ENCODE assay signal across 7 cellular contexts in genomic region chr5:557917-558316, GRCh38. TPM values are rescaled to one million over a fixed set of nuclear protein-coding genes. Genes with fewer than 3 reads are reported as not detected.
DNase-seq lines count a peak whose midpoint lies in the region; ATAC-seq and TF ChIP-seq lines count a peak whose summit lies in the region.
"Not testable (repeated sequence)": the region's sequence is repeated elsewhere in the genome, so short reads cannot be mapped to it uniquely, and the experiment has no call there.

No MANE protein-coding gene starts in this region.

- in situ Hi-C loops in GM13976 (cut with MboI; ENCODE audit: low sequenced_read_pairs, unreplicated experiment) = not testable (repeated sequence)

- TF ChIP-seq CTCF in GM13976 (IDR thresholded peaks at IDR 0.05; ENCODE audit: borderline replicate concordance, control extremely low read depth, extremely low read depth, insufficient read depth, missing control alignments); WERI-Rb-1 (IDR thresholded peaks at IDR 0.05; ENCODE audit: low read depth, low read length); glutamatergic neuron (IDR thresholded peaks at IDR 0.05; ENCODE audit: partially characterized antibody, unreplicated experiment); upper lobe of left lung (IDR thresholded peaks at IDR 0.05): not testable (repeated sequence)

- peaks cover 17% of the 10 kb centered on the region for H3K9me3 Mint-ChIP-seq in glutamatergic neuron (ENCODE audit: unreplicated experiment)
- not testable (repeated sequence) for H3K9me3 Mint-ChIP-seq in stimulated activated naive CD8-positive, alpha-beta T cell treated with anti-CD3 and anti-CD28 coated beads, Interleukin-15, amount 100 ng/mL, for 72 hours

- peak overlapping the region; percentile 33 for H3K27ac Mint-ChIP-seq in glutamatergic neuron (ENCODE audit: unreplicated experiment)
- H3K27ac Mint-ChIP-seq in stimulated activated naive CD8-positive, alpha-beta T cell treated with anti-CD3 and anti-CD28 coated beads, Interleukin-15, amount 100 ng/mL, for 72 hours = peak overlapping the region in 1 of 2 donors; percentile 55

- peaks cover 15% of the 10 kb centered on the region for H3K36me3 Mint-ChIP-seq in glutamatergic neuron (ENCODE audit: unreplicated experiment)

- TF ChIP-seq POLR2A in upper lobe of left lung (IDR thresholded peaks at IDR 0.05) = not testable (repeated sequence)

- not testable (repeated sequence) for H3K4me3 ChIP-seq in WERI-Rb-1 (ENCODE audit: low read depth, low read length); upper lobe of left lung

- DNase-seq in GM13976 (ENCODE audit: low spot score) (peak; percentile 18), WERI-Rb-1 (peak; percentile 4), posterior vena cava (ENCODE audit: low spot score) (peak; percentile 28)
- DNase-seq in activated CD8-positive, alpha-beta memory T cell treated with anti-CD3 and anti-CD28 coated beads for 24 hours = peak; percentile 41
- DNase-seq in glutamatergic neuron; stimulated activated naive CD8-positive, alpha-beta T cell treated with anti-CD3 and anti-CD28 coated beads, Interleukin-15, amount 100 ng/mL, for 72 hours; upper lobe of left lung: not testable (repeated sequence)

- 91 to 100% methylated on average over 3 to 4 of the region's 4 CpGs for WGBS in upper lobe of left lung, 2 donors

- H3K4me1 ChIP-seq in upper lobe of left lung = not testable (repeated sequence)

- intact Hi-C loops in posterior vena cava (cut with DNase I) = not testable (repeated sequence)

- H3K27ac ChIP-seq in WERI-Rb-1, upper lobe of left lung: not testable (repeated sequence)

- not testable (repeated sequence) for H3K9me3 ChIP-seq in WERI-Rb-1 (ENCODE audit: severe bottlenecking); upper lobe of left lung

- not testable (repeated sequence) for H3K4me1 Mint-ChIP-seq in glutamatergic neuron (ENCODE audit: low read depth, unreplicated experiment); stimulated activated naive CD8-positive, alpha-beta T cell treated with anti-CD3 and anti-CD28 coated beads, Interleukin-15, amount 100 ng/mL, for 72 hours

- not testable (repeated sequence) for TF ChIP-seq EP300 in upper lobe of left lung (IDR thresholded peaks at IDR 0.05)

- not testable (repeated sequence) for H3K27me3 ChIP-seq in WERI-Rb-1 (ENCODE audit: insufficient read depth, low read depth, severe bottlenecking); upper lobe of left lung

- H3K36me3 ChIP-seq in WERI-Rb-1, upper lobe of left lung: not testable (repeated sequence)

- peaks cover 15% of the 10 kb centered on the region for H3K27me3 Mint-ChIP-seq in glutamatergic neuron (ENCODE audit: unreplicated experiment)
- H3K27me3 Mint-ChIP-seq in stimulated activated naive CD8-positive, alpha-beta T cell treated with anti-CD3 and anti-CD28 coated beads, Interleukin-15, amount 100 ng/mL, for 72 hours = peaks cover 38% of the 10 kb centered on the region

- peak; percentile 3 for ATAC-seq in stimulated activated naive CD8-positive, alpha-beta T cell treated with anti-CD3 and anti-CD28 coated beads, Interleukin-15, amount 100 ng/mL, for 72 hours
- peak; percentile 34 to 47 for ATAC-seq in upper lobe of left lung (ENCODE audit: low FRiP score in 2 of 2)

- H3K4me3 Mint-ChIP-seq in glutamatergic neuron (ENCODE audit: unreplicated experiment); stimulated activated naive CD8-positive, alpha-beta T cell treated with anti-CD3 and anti-CD28 coated beads, Interleukin-15, amount 100 ng/mL, for 72 hours: not testable (repeated sequence)

RNA-seq across cellular contexts. Expression of gene SLC9A3, which starts 33.7 kb away (rescaled TPM):
- total RNA-seq in glutamatergic neuron (ENCODE audit: unreplicated experiment) (1.1 TPM), posterior vena cava (under 1 TPM; 0.69 to 0.71 TPM), upper lobe of left lung (1 to 10 TPM; 1.0 to 4.1 (median 1.9) TPM)

RNA-seq across cellular contexts. Expression of gene CEP72, which starts 54.2 kb away (rescaled TPM):
- total RNA-seq in glutamatergic neuron (ENCODE audit: unreplicated experiment) (43.9 TPM), posterior vena cava (1 to 10 TPM; 1.9 to 2.4 TPM), upper lobe of left lung (10 to 100 TPM in 2 of 6 donors, 1 to 10 TPM in 4; 6.8 to 21.0 (median 9.4) TPM)
